8 cellular contexts compared by ENCODE assay signal in the genomic region with DNA sequence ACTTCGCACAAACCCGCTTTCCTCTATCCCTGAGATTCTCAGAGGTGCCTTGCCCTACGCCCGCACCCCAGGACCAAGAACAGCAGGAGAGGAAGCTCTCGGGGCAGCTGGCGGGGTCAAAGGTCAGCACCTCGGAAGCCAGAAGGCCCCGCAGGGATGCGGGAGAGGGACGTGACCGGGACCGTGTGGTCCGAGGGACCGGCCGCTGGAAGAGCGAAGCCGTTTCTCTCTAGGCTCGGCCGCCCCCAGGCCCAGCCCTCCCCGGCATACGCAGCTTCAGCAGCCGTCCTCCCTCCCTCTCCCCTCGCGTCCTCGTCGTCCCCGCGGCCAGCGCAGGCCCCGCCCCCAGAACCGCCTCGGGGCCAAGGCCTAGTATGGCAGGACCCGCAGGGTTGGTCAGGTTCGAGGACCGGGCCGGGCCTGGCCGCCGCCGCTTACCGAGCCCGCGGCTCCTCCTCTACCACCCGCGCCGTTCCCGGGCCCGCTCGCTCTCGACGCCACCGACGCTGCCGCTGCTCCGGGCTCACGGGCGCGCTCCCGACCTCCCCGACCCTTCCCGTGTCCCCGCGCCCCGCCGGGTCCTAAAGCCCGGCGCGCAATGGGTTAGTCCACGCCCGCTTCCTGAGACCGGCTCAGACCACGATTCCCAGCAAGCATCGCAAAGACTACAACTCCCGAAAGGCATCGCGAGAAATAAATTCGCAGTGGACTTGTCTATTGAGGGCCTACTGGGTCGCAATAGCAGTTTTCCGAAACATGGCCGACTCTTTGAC. TPM values are rescaled to one million over a fixed set of nuclear protein-coding genes. Genes with fewer than 3 reads are reported as not detected.
DNase-seq lines count a peak whose midpoint lies in the region; ATAC-seq, FAIRE-seq and TF ChIP-seq lines count a peak whose summit lies in the region.

A gene with protein sequence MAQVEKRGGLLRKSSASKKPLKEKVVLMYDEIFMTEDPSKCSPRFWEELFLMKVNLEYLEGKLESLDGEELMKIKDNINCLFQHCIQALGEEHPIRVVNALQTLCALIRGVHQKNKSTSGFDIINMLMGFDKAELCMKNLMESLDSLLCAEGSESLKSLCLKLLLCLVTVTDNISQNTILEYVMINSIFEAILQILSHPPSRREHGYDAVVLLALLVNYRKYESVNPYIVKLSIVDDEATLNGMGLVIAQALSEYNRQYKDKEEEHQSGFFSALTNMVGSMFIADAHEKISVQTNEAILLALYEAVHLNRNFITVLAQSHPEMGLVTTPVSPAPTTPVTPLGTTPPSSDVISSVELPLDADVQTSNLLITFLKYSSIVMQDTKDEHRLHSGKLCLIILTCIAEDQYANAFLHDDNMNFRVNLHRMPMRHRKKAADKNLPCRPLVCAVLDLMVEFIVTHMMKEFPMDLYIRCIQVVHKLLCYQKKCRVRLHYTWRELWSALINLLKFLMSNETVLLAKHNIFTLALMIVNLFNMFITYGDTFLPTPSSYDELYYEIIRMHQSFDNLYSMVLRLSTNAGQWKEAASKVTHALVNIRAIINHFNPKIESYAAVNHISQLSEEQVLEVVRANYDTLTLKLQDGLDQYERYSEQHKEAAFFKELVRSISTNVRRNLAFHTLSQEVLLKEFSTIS (minus strand): TSS at position 527 of the 773 bp plus-strand sequence. CDS start 16,059 bp downstream, outside the sequence.

- DNase-seq in D721Med (ENCODE audit: insufficient read length, low spot score) (peak; percentile 96), HuH-7.5 (ENCODE audit: low spot score) (peak; percentile 95), OCI-M2 (lab: John Stamatoyannopoulos, UW; ENCODE audit: unreplicated experiment) (peak; percentile 88), activated T-cell treated with anti-CD3 and anti-CD28 coated beads for 4 hours (peak; percentile 77), epithelial cell of proximal tubule (ENCODE audit: low read depth) (peak; percentile 84), mucosa of gallbladder (ENCODE audit: low spot score) (peak; percentile 94)
- DNase-seq in stimulated activated CD8-positive, alpha-beta memory T cell treated with anti-CD3 and anti-CD28 coated beads, Interleukin-4, amount 100 ng/mL, for 4 hours (ENCODE audit: low read depth in 2 of 2, low spot score in 1 of 2) = peak; percentile 56 to 76

- FAIRE-seq in D721Med (lab: Jason Lieb, UNC) = peak; percentile 25

- no peak for TF ChIP-seq CTCF in D721Med (IDR thresholded peaks at IDR 0.05; ENCODE audit: insufficient read depth, missing control alignments)
- no peak for TF ChIP-seq CTCF in epithelial cell of proximal tubule (conservative IDR thresholded peaks at IDR 0.05; ENCODE audit: low read depth, low read length)

- peak; percentile 93 for ATAC-seq in GM21515 (IDR thresholded peaks at IDR 0.05; ENCODE audit: unreplicated experiment)

- peak within 1 kb of the TSS; percentile 69 for H3K4me3 ChIP-seq in epithelial cell of proximal tubule (ENCODE audit: low read depth, low read length)

RNA-seq across cellular contexts. Expression of the gene that starts here (rescaled TPM):
- total RNA-seq in epithelial cell of proximal tubule = 6.6 and 9.5 TPM in 2 replicates
- total RNA-seq in mucosa of gallbladder = 26.4 TPM

Comparison
In these comparisons a context has a peak if more than half of its experiments do, and no peak if none do; other contexts are left out.
1. Peak in every context shown above with its lines: DNase-seq, ATAC-seq and H3K4me3 ChIP-seq.